ENCODE assay signal across 8 cellular contexts in genomic region chr16:24988593-24989338, GRCh38. TPM values are rescaled to one million over a fixed set of nuclear protein-coding genes. Genes with fewer than 3 reads are reported as not detected.
A peak's percentile ranks its signal among the peaks of the same experiment; 100 is the strongest.
DNase-seq lines count a peak whose midpoint lies in the region; ATAC-seq lines count a peak whose summit lies in the region.

No MANE protein-coding gene starts in this region.

- peak; percentile 86 for DNase-seq in EH (ENCODE audit: low read depth)
- peak; percentile 45 to 58 for DNase-seq in SJCRH30
- DNase-seq in epithelial cell of prostate (ENCODE audit: low read depth, low spot score), result no peak
- no peak for DNase-seq in naive thymus-derived CD8-positive, alpha-beta T cell
- DNase-seq in HuH-7.5 (ENCODE audit: low spot score), result no peak
- no peak for DNase-seq in NCI-H2171 (lab: John Stamatoyannopoulos, UW)
- DNase-seq in COLO668 (lab: John Stamatoyannopoulos, UW; ENCODE audit: unreplicated experiment), result no peak

- no peak for ATAC-seq in naive thymus-derived CD8-positive, alpha-beta T cell
- ATAC-seq in GM21515 (IDR thresholded peaks at IDR 0.05; ENCODE audit: unreplicated experiment), result no peak

- no peaks in the 10 kb centered on the region for H3K9me3 Mint-ChIP-seq in naive thymus-derived CD8-positive, alpha-beta T cell

- H3K4me1 Mint-ChIP-seq in naive thymus-derived CD8-positive, alpha-beta T cell, result peaks cover 45 to 93% (median 84%) of the 10 kb centered on the region in 4 donors

- no peaks in the 10 kb centered on the region for H3K36me3 ChIP-seq in SJCRH30

- POLR2A ChIA-PET in naive thymus-derived CD8-positive, alpha-beta T cell (lab: Charles Lee), result no interaction called here

- H3K4me3 Mint-ChIP-seq in naive thymus-derived CD8-positive, alpha-beta T cell, result peak overlapping the region in 3 of 10 donors; percentile 5 to 45 (median 19)

- H3K4me3 ChIP-seq in SJCRH30, result peak overlapping the region; percentile 36

- H3K27ac Mint-ChIP-seq in naive thymus-derived CD8-positive, alpha-beta T cell, result peak overlapping the region in 9 of 10 donors; percentile 24 to 83 (median 68)

- H3K27me3 Mint-ChIP-seq in naive thymus-derived CD8-positive, alpha-beta T cell, result no peaks in the 10 kb centered on the region

- H3K9me3 ChIP-seq in SJCRH30 (replicated peaks), result no peaks in the 10 kb centered on the region

- peaks cover 29% of the 10 kb centered on the region for H3K4me1 ChIP-seq in SJCRH30

- no peaks in the 10 kb centered on the region for H3K27me3 ChIP-seq in SJCRH30

- H3K27ac ChIP-seq in SJCRH30, result peak overlapping the region; percentile 72
- H3K27ac ChIP-seq in epithelial cell of prostate, result peak overlapping the region; percentile 27

- H3K36me3 Mint-ChIP-seq in naive thymus-derived CD8-positive, alpha-beta T cell, result peaks cover 0 to 2% (median 2%) of the 10 kb centered on the region in 3 donors

RNA-seq across cellular contexts. Expression of gene ARHGAP17, which starts 26.4 kb away (rescaled TPM):
- 24.6 and 25.0 TPM in 2 replicates for total RNA-seq in SJCRH30 (2014; rRNA removed; shearing (Covaris generic))
- 10 to 100 TPM; 69.1 to 69.5 TPM for total RNA-seq in naive thymus-derived CD8-positive, alpha-beta T cell
- 10 to 100 TPM; 18.2 to 38.6 (median 20.5) TPM for polyA plus RNA-seq in naive thymus-derived CD8-positive, alpha-beta T cell

Comparison
In these comparisons a context has a peak if more than half of its experiments do, and no peak if none do; other contexts are left out.
1. DNase-seq: peak in EH (single experiment) and SJCRH30 (2 of 2); none in epithelial cell of prostate (single experiment), naive thymus-derived CD8-positive, alpha-beta T cell (0 of 10), HuH-7.5 (single experiment), NCI-H2171 (single experiment) and COLO668 (single experiment).